ENCODE assay signal across 1 cellular context in the genomic region with DNA sequence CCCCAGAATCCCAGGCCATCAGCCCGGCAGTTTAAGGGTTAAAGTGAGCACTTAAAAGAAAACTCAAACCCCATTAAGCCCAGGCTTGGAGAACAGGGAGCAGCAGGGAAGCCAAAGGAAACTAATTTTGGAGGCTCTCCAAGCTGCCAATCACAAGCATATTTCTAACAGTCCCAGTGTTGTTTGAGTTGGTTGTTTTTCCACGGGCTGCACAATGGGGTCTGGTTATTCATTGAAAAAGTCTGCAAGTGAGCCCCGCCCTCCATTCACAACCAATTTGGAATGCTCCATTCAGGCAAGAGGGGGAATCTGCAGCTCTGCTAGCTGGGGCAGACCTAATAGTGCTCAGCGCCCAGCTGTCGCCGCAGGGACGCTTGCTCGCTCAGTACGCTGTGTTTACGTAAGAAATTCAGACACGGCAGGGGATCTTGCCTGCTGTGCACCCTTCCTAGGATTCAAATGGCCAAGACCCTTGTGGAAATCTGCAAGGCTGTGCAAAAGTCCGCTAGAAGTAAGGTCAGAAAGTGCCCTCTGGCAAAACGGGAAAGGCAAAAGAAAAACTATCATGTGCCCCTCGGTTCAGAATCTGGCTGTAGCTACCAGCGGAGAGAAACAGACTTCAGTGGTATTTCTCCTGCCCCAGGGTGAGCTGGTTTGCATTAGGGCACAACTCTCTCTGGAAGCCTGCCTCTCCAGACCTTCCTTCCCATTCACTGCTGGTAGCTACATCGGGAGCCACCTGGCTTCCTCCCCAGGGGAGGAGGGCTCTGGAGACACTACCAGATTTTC.
TF ChIP-seq lines count a peak whose summit lies in the region.

No MANE protein-coding gene starts in this region.

TF ChIP-seq in GM12878, 131 proteins besides CTCF, POLR2A, EP300 and RAD21 (continued from another document):
- TF ChIP-seq, protein P1, sequence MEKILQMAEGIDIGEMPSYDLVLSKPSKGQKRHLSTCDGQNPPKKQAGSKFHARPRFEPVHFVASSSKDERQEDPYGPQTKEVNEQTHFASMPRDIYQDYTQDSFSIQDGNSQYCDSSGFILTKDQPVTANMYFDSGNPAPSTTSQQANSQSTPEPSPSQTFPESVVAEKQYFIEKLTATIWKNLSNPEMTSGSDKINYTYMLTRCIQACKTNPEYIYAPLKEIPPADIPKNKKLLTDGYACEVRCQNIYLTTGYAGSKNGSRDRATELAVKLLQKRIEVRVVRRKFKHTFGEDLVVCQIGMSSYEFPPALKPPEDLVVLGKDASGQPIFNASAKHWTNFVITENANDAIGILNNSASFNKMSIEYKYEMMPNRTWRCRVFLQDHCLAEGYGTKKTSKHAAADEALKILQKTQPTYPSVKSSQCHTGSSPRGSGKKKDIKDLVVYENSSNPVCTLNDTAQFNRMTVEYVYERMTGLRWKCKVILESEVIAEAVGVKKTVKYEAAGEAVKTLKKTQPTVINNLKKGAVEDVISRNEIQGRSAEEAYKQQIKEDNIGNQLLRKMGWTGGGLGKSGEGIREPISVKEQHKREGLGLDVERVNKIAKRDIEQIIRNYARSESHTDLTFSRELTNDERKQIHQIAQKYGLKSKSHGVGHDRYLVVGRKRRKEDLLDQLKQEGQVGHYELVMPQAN (conservative IDR thresholded peaks at IDR 0.05) = no peak
- TF ChIP-seq KLF5 (IDR thresholded peaks at IDR 0.05; ENCODE audit: partially characterized antibody) (no peak), SMARCA5 (IDR thresholded peaks at IDR 0.05) (no peak), SMAD1 (IDR thresholded peaks at IDR 0.05; ENCODE audit: low read depth, partially characterized antibody) (no peak), POLR2AphosphoS5 (IDR thresholded peaks at IDR 0.05; ENCODE audit: low read length) (no peak)
